ENCODE assay signal across 12 cellular contexts in genomic region chr10:71075066-71075758, GRCh38.
DNase-seq lines count a peak whose midpoint lies in the region; ATAC-seq and TF ChIP-seq lines count a peak whose summit lies in the region.
"Had no signal": no experiment of that assay in that cellular context is flagged by ENCODE, and none has a peak within 500 bp of the region (broad histone marks: within the 10 kb centered on the region; RNA-seq: fewer than 3 reads in every experiment).

No MANE protein-coding gene starts in this region.

- H3K27me3 ChIP-seq in SK-N-SH (ENCODE audit: insufficient read depth), result 0 out of 2 replicates have a peak, but pooled peaks cover 5% of the 10 kb centered on the region
- H3K27me3 ChIP-seq in right cardiac atrium (ENCODE audit: control insufficient read depth, insufficient read depth), result no peaks in the 10 kb centered on the region
- H3K27me3 ChIP-seq: SJCRH30, vagina had no signal

- TF ChIP-seq RAD21 in SK-N-SH (IDR thresholded peaks at IDR 0.05; ENCODE audit: low read length), result no peak

- TF ChIP-seq CTCF in SK-N-SH (IDR thresholded peaks at IDR 0.05), result no peak

- no peaks in the 10 kb centered on the region for H4K20me1 ChIP-seq in SK-N-SH (ENCODE audit: insufficient read depth)

- intact Hi-C loops in right cardiac atrium (cut with DNase I), result no loop called here
- intact Hi-C loops in activated T-helper 1 cell treated with anti-CD3 and anti-CD28 coated beads, Interleukin-12 subunit alpha, Interleukin-12 subunit beta, Interleukin-2, Interleukin-4 antibody, amounts not matched to agents 30 ng/mL and 10 ng/mL and 1 ng/mL, durations not matched to agents 14 hours and 24 hours and 36 hours (cut with micrococcal nuclease), result no loop called here

- H3K27me3 Mint-ChIP-seq in activated naive CD8-positive, alpha-beta T cell treated with anti-CD3 and anti-CD28 coated beads, Interleukin-2, amount 10 ng/mL, durations not matched to agents 7 days and 5 days, result no peaks in the 10 kb centered on the region
- peaks cover 5% of the 10 kb centered on the region for H3K27me3 Mint-ChIP-seq in activated naive CD8-positive, alpha-beta T cell treated with anti-CD3 and anti-CD28 coated beads, Interleukin-2, amount 50 U/mL, for 24 hours
- no peaks in the 10 kb centered on the region for H3K27me3 Mint-ChIP-seq in activated T-helper 1 cell treated with anti-CD3 and anti-CD28 coated beads, Interleukin-12 subunit alpha, Interleukin-12 subunit beta, Interleukin-2, Interleukin-4 antibody, amounts not matched to agents 30 ng/mL and 10 ng/mL and 1 ng/mL, durations not matched to agents 14 hours and 24 hours and 36 hours (ENCODE audit: insufficient read depth)

- H3K4me2 ChIP-seq in SK-N-SH, result no peak overlapping the region

- H3K4me3 ChIP-seq in SK-N-SH (ENCODE audit: low read depth in 2 of 2, low read length in 1 of 2) (no peak overlapping the region), right cardiac atrium (ENCODE audit: low read length) (no peak overlapping the region)
- H3K4me3 ChIP-seq: SJCRH30, vagina had no signal

- CTCF ChIA-PET in SK-N-SH (lab: Yijun Ruan, JAX), result interaction anchor here (0.6 to 7.8 kb wide), 16 partner anchors 8 to 195 kb away, joined by 3 to 42 read pairs (median 4); no protein-coding TSS in a partner anchor

- no peak overlapping the region for H3K4me3 Mint-ChIP-seq in activated naive CD8-positive, alpha-beta T cell treated with anti-CD3 and anti-CD28 coated beads, Interleukin-2, amount 10 ng/mL, durations not matched to agents 7 days and 5 days
- H3K4me3 Mint-ChIP-seq in activated naive CD8-positive, alpha-beta T cell treated with anti-CD3 and anti-CD28 coated beads, Interleukin-2, amount 50 U/mL, for 24 hours, result no peak overlapping the region
- H3K4me3 Mint-ChIP-seq in activated T-helper 1 cell treated with anti-CD3 and anti-CD28 coated beads, Interleukin-12 subunit alpha, Interleukin-12 subunit beta, Interleukin-2, Interleukin-4 antibody, amounts not matched to agents 30 ng/mL and 10 ng/mL and 1 ng/mL, durations not matched to agents 14 hours and 24 hours and 36 hours, result no peak overlapping the region

- H3K9me3 ChIP-seq in SK-N-SH (no peaks in the 10 kb centered on the region), right cardiac atrium (ENCODE audit: control insufficient read depth, low read length) (no peaks in the 10 kb centered on the region)
- H3K9me3 ChIP-seq: SJCRH30, vagina had no signal

- no peaks in the 10 kb centered on the region for H3K36me3 Mint-ChIP-seq in activated naive CD8-positive, alpha-beta T cell treated with anti-CD3 and anti-CD28 coated beads, Interleukin-2, amount 10 ng/mL, durations not matched to agents 7 days and 5 days
- H3K36me3 Mint-ChIP-seq in activated naive CD8-positive, alpha-beta T cell treated with anti-CD3 and anti-CD28 coated beads, Interleukin-2, amount 50 U/mL, for 24 hours (ENCODE audit: low read depth), result no peaks in the 10 kb centered on the region
- H3K36me3 Mint-ChIP-seq in activated T-helper 1 cell treated with anti-CD3 and anti-CD28 coated beads, Interleukin-12 subunit alpha, Interleukin-12 subunit beta, Interleukin-2, Interleukin-4 antibody, amounts not matched to agents 30 ng/mL and 10 ng/mL and 1 ng/mL, durations not matched to agents 14 hours and 24 hours and 36 hours (ENCODE audit: low read depth), result no peaks in the 10 kb centered on the region

- no peaks in the 10 kb centered on the region for H3K9me2 ChIP-seq in SK-N-SH

- H2AFZ ChIP-seq in SK-N-SH (ENCODE audit: low read depth), result no peak overlapping the region
- H2AFZ ChIP-seq: parathyroid adenoma had no signal

- no peaks in the 10 kb centered on the region for H3K36me3 ChIP-seq in SK-N-SH (replicated peaks in 1 of 2; ENCODE audit: control insufficient read depth in 1 of 2, insufficient read depth in 2 of 2, low read length in 1 of 2)
- H3K36me3 ChIP-seq: SJCRH30, vagina had no signal

- WGBS in SK-N-SH (ENCODE audit: low lambda C conversion rate), result 45% methylated on average over 5 of the region's 9 CpGs
- 29% methylated on average over 9 of the region's 9 CpGs for WGBS in right cardiac atrium

- peak overlapping the region in 1 of 2 experiments; percentile 56; a peak in 2 of 4 replicates for H3K27ac ChIP-seq in SK-N-SH (ENCODE audit: low read depth in 2 of 2, low read length in 1 of 2)
- H3K27ac ChIP-seq in right cardiac atrium (ENCODE audit: low read length), result no peak overlapping the region
- H3K27ac ChIP-seq: parathyroid adenoma, SJCRH30, vagina had no signal

- H3K9me3 Mint-ChIP-seq in activated naive CD8-positive, alpha-beta T cell treated with anti-CD3 and anti-CD28 coated beads, Interleukin-2, amount 10 ng/mL, durations not matched to agents 7 days and 5 days, result no peaks in the 10 kb centered on the region
- H3K9me3 Mint-ChIP-seq in activated naive CD8-positive, alpha-beta T cell treated with anti-CD3 and anti-CD28 coated beads, Interleukin-2, amount 50 U/mL, for 24 hours, result no peaks in the 10 kb centered on the region
- no peaks in the 10 kb centered on the region for H3K9me3 Mint-ChIP-seq in activated T-helper 1 cell treated with anti-CD3 and anti-CD28 coated beads, Interleukin-12 subunit alpha, Interleukin-12 subunit beta, Interleukin-2, Interleukin-4 antibody, amounts not matched to agents 30 ng/mL and 10 ng/mL and 1 ng/mL, durations not matched to agents 14 hours and 24 hours and 36 hours

- no peak overlapping the region for H3K27ac Mint-ChIP-seq in activated naive CD8-positive, alpha-beta T cell treated with anti-CD3 and anti-CD28 coated beads, Interleukin-2, amount 10 ng/mL, durations not matched to agents 7 days and 5 days
- no peak overlapping the region for H3K27ac Mint-ChIP-seq in activated naive CD8-positive, alpha-beta T cell treated with anti-CD3 and anti-CD28 coated beads, Interleukin-2, amount 50 U/mL, for 24 hours
- no peak overlapping the region for H3K27ac Mint-ChIP-seq in activated T-helper 1 cell treated with anti-CD3 and anti-CD28 coated beads, Interleukin-12 subunit alpha, Interleukin-12 subunit beta, Interleukin-2, Interleukin-4 antibody, amounts not matched to agents 30 ng/mL and 10 ng/mL and 1 ng/mL, durations not matched to agents 14 hours and 24 hours and 36 hours

- POLR2A ChIA-PET in activated naive CD8-positive, alpha-beta T cell treated with anti-CD3 and anti-CD28 coated beads, Interleukin-2, amount 10 ng/mL, durations not matched to agents 7 days and 5 days (lab: Charles Lee), result no interaction called here
- POLR2A ChIA-PET in SK-N-SH (lab: Yijun Ruan, JAX), result interaction anchor here (0.7 to 1.0 kb wide), 3 partner anchors 11 to 166 kb away, joined by 3 to 4 read pairs (median 3); no protein-coding TSS in a partner anchor

- H3F3A ChIP-seq in SK-N-SH (replicated peaks; ENCODE audit: insufficient read depth), result no peaks in the 10 kb centered on the region

- H3K9ac ChIP-seq in SK-N-SH, result no peak overlapping the region
- H3K9ac ChIP-seq: parathyroid adenoma had no signal

- ATAC-seq in activated naive CD8-positive, alpha-beta T cell treated with anti-CD3 and anti-CD28 coated beads, Interleukin-2, amount 10 ng/mL, durations not matched to agents 7 days and 5 days (ENCODE audit: low read depth), result no peak
- ATAC-seq in activated naive CD8-positive, alpha-beta T cell treated with anti-CD3 and anti-CD28 coated beads, Interleukin-2, amount 50 U/mL, for 24 hours, result no peak
- ATAC-seq in right cardiac atrium (peak; percentile 19 to 47), GM19455 (IDR thresholded peaks at IDR 0.05; ENCODE audit: unreplicated experiment) (no peak), GM21619 (IDR thresholded peaks at IDR 0.05; ENCODE audit: unreplicated experiment) (no peak)

- TF ChIP-seq EP300 in SK-N-SH (IDR thresholded peaks at IDR 0.05; ENCODE audit: borderline replicate concordance in 1 of 2, low read depth in 1 of 2, low read length in 1 of 2), result peak in 1 of 2 experiments; percentile 72; a peak in 2 of 4 replicates

- no peaks in the 10 kb centered on the region for H3K4me1 Mint-ChIP-seq in activated naive CD8-positive, alpha-beta T cell treated with anti-CD3 and anti-CD28 coated beads, Interleukin-2, amount 10 ng/mL, durations not matched to agents 7 days and 5 days
- no peaks in the 10 kb centered on the region for H3K4me1 Mint-ChIP-seq in activated naive CD8-positive, alpha-beta T cell treated with anti-CD3 and anti-CD28 coated beads, Interleukin-2, amount 50 U/mL, for 24 hours
- no peaks in the 10 kb centered on the region for H3K4me1 Mint-ChIP-seq in activated T-helper 1 cell treated with anti-CD3 and anti-CD28 coated beads, Interleukin-12 subunit alpha, Interleukin-12 subunit beta, Interleukin-2, Interleukin-4 antibody, amounts not matched to agents 30 ng/mL and 10 ng/mL and 1 ng/mL, durations not matched to agents 14 hours and 24 hours and 36 hours (ENCODE audit: low read depth)

- peak; percentile 16 for DNase-seq in activated naive CD8-positive, alpha-beta T cell treated with anti-CD3 and anti-CD28 coated beads, Interleukin-2, amount 10 ng/mL, durations not matched to agents 7 days and 5 days
- no peak for DNase-seq in activated naive CD8-positive, alpha-beta T cell treated with anti-CD3 and anti-CD28 coated beads, Interleukin-2, amount 50 U/mL, for 24 hours
- DNase-seq in SK-N-SH, result peak; percentile 86
- DNase-seq in right cardiac atrium, result peak in 2 of 3 donors; percentile 74 to 75
- DNase-seq in ureter (ENCODE audit: low spot score), result peak; percentile 49
- no peak for DNase-seq in activated T-helper 1 cell treated with anti-CD3 and anti-CD28 coated beads, Interleukin-12 subunit alpha, Interleukin-12 subunit beta, Interleukin-2, Interleukin-4 antibody, amounts not matched to agents 30 ng/mL and 10 ng/mL and 1 ng/mL, durations not matched to agents 14 hours and 24 hours and 36 hours (ENCODE audit: low spot score)
- DNase-seq: NCI-H510A treated with DMSO at 0.1 percent for 48 hours, SJCRH30 had no signal

- H3K4me1 ChIP-seq in SK-N-SH (ENCODE audit: control insufficient read depth in 1 of 2, insufficient read depth in 2 of 2, low read depth in 1 of 2, low read length in 1 of 2) (peaks cover 0 to 49% of the 10 kb centered on the region in 2 experiments; a peak in 1 of 4 replicates), right cardiac atrium (ENCODE audit: control insufficient read depth, insufficient read depth, low read length) (no peaks in the 10 kb centered on the region)
- H3K4me1 ChIP-seq: parathyroid adenoma, SJCRH30 had no signal

- no peaks in the 10 kb centered on the region for H3K79me2 ChIP-seq in SK-N-SH (ENCODE audit: insufficient read depth)
- H3K79me2 ChIP-seq: parathyroid adenoma had no signal

TF ChIP-seq in SK-N-SH, 30 proteins besides CTCF, POLR2A, EP300 and RAD21:
- TF ChIP-seq, protein P1, sequence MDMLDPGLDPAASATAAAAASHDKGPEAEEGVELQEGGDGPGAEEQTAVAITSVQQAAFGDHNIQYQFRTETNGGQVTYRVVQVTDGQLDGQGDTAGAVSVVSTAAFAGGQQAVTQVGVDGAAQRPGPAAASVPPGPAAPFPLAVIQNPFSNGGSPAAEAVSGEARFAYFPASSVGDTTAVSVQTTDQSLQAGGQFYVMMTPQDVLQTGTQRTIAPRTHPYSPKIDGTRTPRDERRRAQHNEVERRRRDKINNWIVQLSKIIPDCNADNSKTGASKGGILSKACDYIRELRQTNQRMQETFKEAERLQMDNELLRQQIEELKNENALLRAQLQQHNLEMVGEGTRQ (IDR thresholded peaks at IDR 0.05; ENCODE audit: borderline replicate concordance, low read depth, low read length), result no peak
- peak; percentile 75 for TF ChIP-seq GATA2 (CRISPR knock-in tag; IDR thresholded peaks at IDR 0.05)

Comparison
In these comparisons a context has a peak if more than half of its experiments do, and no peak if none do; other contexts are left out.
1. DNase-seq: peak in activated naive CD8-positive, alpha-beta T cell treated with anti-CD3 and anti-CD28 coated beads, Interleukin-2, amount 10 ng/mL, durations not matched to agents 7 days and 5 days (single experiment), SK-N-SH (single experiment), right cardiac atrium (2 of 3) and ureter (single experiment); none in activated naive CD8-positive, alpha-beta T cell treated with anti-CD3 and anti-CD28 coated beads, Interleukin-2, amount 50 U/mL, for 24 hours (single experiment) and activated T-helper 1 cell treated with anti-CD3 and anti-CD28 coated beads, Interleukin-12 subunit alpha, Interleukin-12 subunit beta, Interleukin-2, Interleukin-4 antibody, amounts not matched to agents 30 ng/mL and 10 ng/mL and 1 ng/mL, durations not matched to agents 14 hours and 24 hours and 36 hours (single experiment).
2. ATAC-seq: peak in right cardiac atrium (2 of 2); none in activated naive CD8-positive, alpha-beta T cell treated with anti-CD3 and anti-CD28 coated beads, Interleukin-2, amount 10 ng/mL, durations not matched to agents 7 days and 5 days (single experiment), activated naive CD8-positive, alpha-beta T cell treated with anti-CD3 and anti-CD28 coated beads, Interleukin-2, amount 50 U/mL, for 24 hours (single experiment), GM19455 (single experiment) and GM21619 (single experiment).